24 cellular contexts compared by ENCODE assay signal in the genomic region with DNA sequence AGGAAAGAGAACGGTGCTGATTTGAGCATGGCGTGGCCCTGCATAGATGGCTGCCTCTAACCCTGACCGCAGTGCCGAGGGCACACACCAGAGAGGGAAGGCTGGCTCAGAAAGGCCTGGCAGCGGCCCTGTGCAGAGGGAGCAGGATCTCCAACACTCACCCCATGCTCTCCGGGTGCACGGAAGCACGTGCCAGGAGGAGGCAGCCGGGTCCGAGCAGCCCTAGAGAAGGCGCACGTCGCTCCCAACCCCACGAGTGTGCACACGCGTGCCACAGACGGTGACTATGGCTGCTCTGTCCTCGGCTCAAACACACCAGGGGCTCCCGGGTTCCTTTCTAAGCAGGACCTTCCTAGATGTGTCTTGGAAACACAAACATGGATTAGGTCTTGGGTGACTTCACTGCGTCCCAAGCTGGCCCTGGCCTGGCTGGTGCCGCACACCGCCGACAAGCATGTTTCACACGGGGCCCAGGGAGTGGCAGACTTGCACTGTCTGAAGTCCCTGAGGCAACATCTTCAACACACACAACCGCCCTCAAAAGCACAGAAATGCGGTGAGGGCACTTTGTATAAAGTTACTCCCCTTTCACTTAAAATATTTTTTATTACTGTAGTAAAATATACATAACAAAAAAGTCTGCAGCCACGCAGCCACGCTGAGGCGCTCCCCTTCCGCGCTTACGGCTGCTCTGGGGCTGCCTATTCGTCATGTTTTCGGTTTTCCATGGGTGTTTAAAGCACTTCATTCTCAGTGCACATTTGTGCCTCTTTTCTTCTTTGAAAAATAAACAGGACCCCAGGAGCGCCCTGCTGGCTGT.
"Had no signal": no experiment of that assay in that cellular context is flagged by ENCODE, and none has a peak within 500 bp of the region (broad histone marks: within the 10 kb centered on the region; RNA-seq: fewer than 3 reads in every experiment).

No MANE protein-coding gene starts in this region.

- H3K4me3 ChIP-seq: breast epithelium, dorsolateral prefrontal cortex, esophagus muscularis mucosa, left ventricle myocardium inferior, transverse colon had no signal

- H3K27ac Mint-ChIP-seq: activated CD4-positive, alpha-beta memory T cell treated with anti-CD3 and anti-CD28 coated beads, Interleukin-2, amount 10 ng/mL, durations not matched to agents 7 days and 5 days; activated naive CD4-positive, alpha-beta T cell treated with anti-CD3 and anti-CD28 coated beads for 36 hours; activated naive CD8-positive, alpha-beta T cell treated with anti-CD3 and anti-CD28 coated beads, Interleukin-2, amount 10 ng/mL, durations not matched to agents 7 days and 5 days; activated T-cell treated with anti-CD3 and anti-CD28 coated beads, Interleukin-2, amount 50 U/mL, for 24 hours; activated T-helper 17 cell treated with anti-CD3 and anti-CD28 coated beads, Interleukin-2, amount 50 U/mL, for 72 hours; progenitor cell of endocrine pancreas; stimulated activated naive CD8-positive, alpha-beta T cell treated with anti-CD3 and anti-CD28 coated beads, Interleukin-15, Interleukin-2, amounts not matched to agents 100 ng/mL and 50 ng/mL, for 24 hours; WTC11 had no signal

- ATAC-seq: activated T-helper 17 cell treated with anti-CD3 and anti-CD28 coated beads, Interleukin-2, amount 50 U/mL, for 72 hours; effector memory CD8-positive, alpha-beta T cell; WTC11 had no signal

- H3K27ac ChIP-seq: breast epithelium, dorsolateral prefrontal cortex, esophagus muscularis mucosa, left ventricle myocardium inferior, transverse colon had no signal

- H3K9me3 Mint-ChIP-seq: activated CD4-positive, alpha-beta memory T cell treated with anti-CD3 and anti-CD28 coated beads, Interleukin-2, amount 10 ng/mL, durations not matched to agents 7 days and 5 days; activated naive CD8-positive, alpha-beta T cell treated with anti-CD3 and anti-CD28 coated beads, Interleukin-2, amount 10 ng/mL, durations not matched to agents 7 days and 5 days; activated T-cell treated with anti-CD3 and anti-CD28 coated beads, Interleukin-2, amount 50 U/mL, for 24 hours; activated T-helper 17 cell treated with anti-CD3 and anti-CD28 coated beads, Interleukin-2, amount 50 U/mL, for 72 hours; central memory CD8-positive, alpha-beta T cell; effector memory CD8-positive, alpha-beta T cell; stimulated activated naive CD8-positive, alpha-beta T cell treated with anti-CD3 and anti-CD28 coated beads, Interleukin-15, Interleukin-2, amounts not matched to agents 100 ng/mL and 50 ng/mL, for 24 hours had no signal

- H3K4me1 ChIP-seq: breast epithelium had no signal

- H3K27me3 ChIP-seq: breast epithelium, dorsolateral prefrontal cortex, esophagus muscularis mucosa, transverse colon had no signal

- H3K27me3 Mint-ChIP-seq: activated T-helper 17 cell treated with anti-CD3 and anti-CD28 coated beads, Interleukin-2, amount 50 U/mL, for 72 hours; progenitor cell of endocrine pancreas; stimulated activated naive CD8-positive, alpha-beta T cell treated with anti-CD3 and anti-CD28 coated beads, Interleukin-15, Interleukin-2, amounts not matched to agents 100 ng/mL and 50 ng/mL, for 24 hours had no signal

- H3K36me3 ChIP-seq: transverse colon had no signal

- H3K4me3 Mint-ChIP-seq: activated CD4-positive, alpha-beta memory T cell treated with anti-CD3 and anti-CD28 coated beads, Interleukin-2, amount 10 ng/mL, durations not matched to agents 7 days and 5 days; activated naive CD4-positive, alpha-beta T cell treated with anti-CD3 and anti-CD28 coated beads for 36 hours; activated T-cell treated with anti-CD3 and anti-CD28 coated beads, Interleukin-2, amount 50 U/mL, for 24 hours; activated T-helper 17 cell treated with anti-CD3 and anti-CD28 coated beads, Interleukin-2, amount 50 U/mL, for 72 hours; neural crest cell; stimulated activated naive CD8-positive, alpha-beta T cell treated with anti-CD3 and anti-CD28 coated beads, Interleukin-15, Interleukin-2, amounts not matched to agents 100 ng/mL and 50 ng/mL, for 24 hours; WTC11 had no signal

- H3K9me3 ChIP-seq: breast epithelium, esophagus muscularis mucosa, left ventricle myocardium inferior, transverse colon had no signal

- DNase-seq: activated CD4-positive, alpha-beta memory T cell treated with anti-CD3 and anti-CD28 coated beads, Interleukin-2, amount 10 ng/mL, durations not matched to agents 7 days and 5 days; activated CD4-positive, alpha-beta T cell treated with anti-CD3 and anti-CD28 coated beads for 4 hours; activated naive CD4-positive, alpha-beta T cell treated with anti-CD3 and anti-CD28 coated beads for 36 hours; activated naive CD8-positive, alpha-beta T cell treated with anti-CD3 and anti-CD28 coated beads, Interleukin-2, amount 10 ng/mL, durations not matched to agents 7 days and 5 days; activated T-cell treated with anti-CD3 and anti-CD28 coated beads, Interleukin-2, amount 50 U/mL, for 24 hours; amniotic stem cell; effector memory CD8-positive, alpha-beta T cell; hippocampal formation; kidney glomerular epithelial cell; left ventricle myocardium inferior; mammary epithelial cell; retina; stimulated activated CD4-positive, alpha-beta T cell treated with anti-CD3 and anti-CD28 coated beads, Interleukin-4, amount 100 ng/mL, for 24 hours; T-helper 9 cell; transverse colon had no signal
